Comparison of ENCODE assay signal across 9 cellular contexts in the genomic region with DNA sequence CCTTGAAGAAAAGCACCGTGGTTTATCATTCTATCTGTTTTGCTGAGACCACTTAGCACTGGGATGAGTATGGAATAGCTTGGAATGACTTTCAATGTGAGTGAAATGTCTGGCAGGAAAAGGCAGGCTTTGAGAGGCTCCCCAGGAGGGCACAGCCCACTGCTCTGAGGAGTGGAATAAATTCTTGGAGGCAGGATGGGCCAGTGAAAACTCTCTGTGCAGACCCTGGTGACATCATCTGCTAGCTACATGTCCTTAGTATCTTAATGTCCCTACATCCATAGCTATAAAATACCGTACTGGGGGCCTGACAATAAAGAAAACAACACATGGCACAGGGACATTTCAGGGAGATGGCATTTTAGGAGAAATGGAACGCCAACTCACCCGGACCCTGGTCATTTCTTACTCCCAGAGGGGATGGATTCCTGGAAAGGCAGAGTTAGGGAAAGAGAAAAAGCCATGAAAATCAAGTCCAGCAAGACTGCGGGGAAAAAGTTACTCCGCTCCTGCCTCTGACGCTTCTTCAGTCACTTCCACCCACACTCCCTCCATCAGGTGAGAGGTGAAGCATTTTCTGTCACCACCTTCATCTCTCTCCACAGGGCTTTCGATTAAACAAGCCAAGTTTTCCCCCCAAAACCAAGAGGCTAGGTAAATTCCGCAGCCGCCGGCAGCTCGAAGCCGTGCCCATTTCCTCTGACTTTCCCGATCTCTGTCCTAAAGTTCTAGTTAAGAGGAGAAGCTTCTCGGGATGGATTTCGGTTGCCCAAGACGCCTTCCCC. TPM values are rescaled to one million over a fixed set of nuclear protein-coding genes. Genes with fewer than 3 reads are reported as not detected.
DNase-seq lines count a peak whose midpoint lies in the region; ATAC-seq and TF ChIP-seq lines count a peak whose summit lies in the region.
"Had no signal": no experiment of that assay in that cellular context is flagged by ENCODE, and none has a peak within 500 bp of the region (broad histone marks: within the 10 kb centered on the region; RNA-seq: fewer than 3 reads in every experiment).

No MANE protein-coding gene starts in this region.

- no peaks in the 10 kb centered on the region for H3K9me3 ChIP-seq in lower lobe of right lung
- H3K9me3 ChIP-seq in tibial nerve = no peaks in the 10 kb centered on the region

- no peak for ATAC-seq in lower lobe of right lung

- no peaks in the 10 kb centered on the region for H3K27me3 Mint-ChIP-seq in activated naive CD4-positive, alpha-beta T cell treated with anti-CD3 and anti-CD28 coated beads for 36 hours (ENCODE audit: low read depth)
- peaks cover 7% of the 10 kb centered on the region for H3K27me3 Mint-ChIP-seq in brain

- H3K27me3 ChIP-seq in lower lobe of right lung (ENCODE audit: low read depth) = no peaks in the 10 kb centered on the region
- no peaks in the 10 kb centered on the region for H3K27me3 ChIP-seq in tibial nerve

- H3K36me3 ChIP-seq in lower lobe of right lung (no peaks in the 10 kb centered on the region), tibial nerve (peaks cover 0 to 26% (median 0%) of the 10 kb centered on the region in 3 donors)

- peak overlapping the region; percentile 75 for H3K27ac ChIP-seq in lower lobe of right lung
- H3K27ac ChIP-seq in tibial nerve = peak overlapping the region; percentile 65 to 90 (median 80)

- H3K4me1 ChIP-seq in lower lobe of right lung = peaks cover 7% of the 10 kb centered on the region
- peaks cover 0 to 20% (median 4%) of the 10 kb centered on the region in 4 donors for H3K4me1 ChIP-seq in tibial nerve

- H3K9me3 Mint-ChIP-seq in activated naive CD4-positive, alpha-beta T cell treated with anti-CD3 and anti-CD28 coated beads for 36 hours = peaks cover 21% of the 10 kb centered on the region
- peaks cover 9 to 20% (median 16%) of the 10 kb centered on the region in 5 experiments for H3K9me3 Mint-ChIP-seq in brain

- no peak for TF ChIP-seq POLR2A in tibial nerve (IDR thresholded peaks at IDR 0.05)

- no peak for TF ChIP-seq EP300 in tibial nerve (IDR thresholded peaks at IDR 0.05)

- peaks cover 39% of the 10 kb centered on the region for H3K36me3 Mint-ChIP-seq in activated naive CD4-positive, alpha-beta T cell treated with anti-CD3 and anti-CD28 coated beads for 36 hours (ENCODE audit: low read depth)
- peaks cover 7% of the 10 kb centered on the region for H3K36me3 Mint-ChIP-seq in brain

- H3K4me1 Mint-ChIP-seq in activated naive CD4-positive, alpha-beta T cell treated with anti-CD3 and anti-CD28 coated beads for 36 hours (ENCODE audit: low read depth) = peaks cover 56% of the 10 kb centered on the region
- peaks cover 34% of the 10 kb centered on the region for H3K4me1 Mint-ChIP-seq in brain

- CTCF ChIA-PET in activated naive CD4-positive, alpha-beta T cell treated with anti-CD3 and anti-CD28 coated beads for 36 hours (lab: Charles Lee) = interaction anchor here (0.6 kb wide), 1 partner anchor 116 kb away, joined by 3 read pairs; no protein-coding TSS in a partner anchor

- no peak for DNase-seq in activated naive CD4-positive, alpha-beta T cell treated with anti-CD3 and anti-CD28 coated beads for 36 hours
- DNase-seq in activated naive CD4-positive, alpha-beta T cell treated with Interleukin-2 at 50 U/mL for 16 hours = no peak
- DNase-seq in lower lobe of right lung = no peak
- no peak for DNase-seq in tibial nerve (ENCODE audit: low spot score in 2 of 2)
- no peak for DNase-seq in NCI-H524 treated with DMSO at 0.1 percent for 48 hours (lab: John Stamatoyannopoulos, UW)
- DNase-seq in stimulated activated CD4-positive, alpha-beta T cell treated with anti-CD3 and anti-CD28 coated beads, Interleukin-2, amount 100 ng/mL, for 48 hours = no peak
- DNase-seq in NCI-H510A (lab: John Stamatoyannopoulos, UW) = no peak
- DNase-seq: NCI-H345 had no signal

- peak overlapping the region; percentile 43 for H3K27ac Mint-ChIP-seq in activated naive CD4-positive, alpha-beta T cell treated with anti-CD3 and anti-CD28 coated beads for 36 hours
- peak overlapping the region in 4 of 5 experiments; percentile 44 to 91 (median 76) for H3K27ac Mint-ChIP-seq in brain

- no peak for TF ChIP-seq CTCF in brain (conservative IDR thresholded peaks at IDR 0.05)
- TF ChIP-seq CTCF in lower lobe of right lung (IDR thresholded peaks at IDR 0.05) = no peak
- TF ChIP-seq CTCF in tibial nerve (IDR thresholded peaks at IDR 0.05) = no peak

- H3K4me3 Mint-ChIP-seq in activated naive CD4-positive, alpha-beta T cell treated with anti-CD3 and anti-CD28 coated beads for 36 hours = peak overlapping the region; percentile 70
- H3K4me3 Mint-ChIP-seq in brain = peak overlapping the region; percentile 88 to 93 (median 90)

- 29 to 30% methylated on average over 17 of the region's 17 CpGs for WGBS in tibial nerve, 2 donors

- intact Hi-C loops in activated naive CD4-positive, alpha-beta T cell treated with anti-CD3 and anti-CD28 coated beads for 36 hours (cut with micrococcal nuclease) = loop anchor here (1.0 to 5.0 kb wide), 5 partner anchors 22 to 935 kb away; a partner anchor contains a TSS
- intact Hi-C loops in lower lobe of right lung (cut with DNase I) = no loop called here

- H3K4me3 ChIP-seq in lower lobe of right lung (peak overlapping the region; percentile 64), tibial nerve (peak overlapping the region; percentile 61 to 87 (median 70))

RNA-seq across cellular contexts. Expression of a gene that starts 1.0 kb away (rescaled TPM):
- 1 to 10 TPM; 2.0 to 2.5 TPM for total RNA-seq in activated naive CD4-positive, alpha-beta T cell treated with anti-CD3 and anti-CD28 coated beads for 36 hours
- 3.4 TPM for polyA plus RNA-seq in brain (ENCODE audit: insufficient read depth, low read depth, low replicate concordance)
- total RNA-seq in lower lobe of right lung (2.1 TPM), tibial nerve (1 to 10 TPM; 3.1 to 6.5 (median 4.2) TPM)

RNA-seq across cellular contexts. Expression of a gene that starts 32.8 kb away (rescaled TPM):
- total RNA-seq in activated naive CD4-positive, alpha-beta T cell treated with anti-CD3 and anti-CD28 coated beads for 36 hours = 1 to 10 TPM; 5.2 to 5.4 TPM
- polyA plus RNA-seq in brain (ENCODE audit: insufficient read depth, low read depth, low replicate concordance) = 0.92 TPM
- total RNA-seq in lower lobe of right lung (3.5 TPM), tibial nerve (1 to 10 TPM; 2.4 to 9.6 (median 6.9) TPM)
